Comparison of ENCODE assay signal across 8 cellular contexts in the genomic region with DNA sequence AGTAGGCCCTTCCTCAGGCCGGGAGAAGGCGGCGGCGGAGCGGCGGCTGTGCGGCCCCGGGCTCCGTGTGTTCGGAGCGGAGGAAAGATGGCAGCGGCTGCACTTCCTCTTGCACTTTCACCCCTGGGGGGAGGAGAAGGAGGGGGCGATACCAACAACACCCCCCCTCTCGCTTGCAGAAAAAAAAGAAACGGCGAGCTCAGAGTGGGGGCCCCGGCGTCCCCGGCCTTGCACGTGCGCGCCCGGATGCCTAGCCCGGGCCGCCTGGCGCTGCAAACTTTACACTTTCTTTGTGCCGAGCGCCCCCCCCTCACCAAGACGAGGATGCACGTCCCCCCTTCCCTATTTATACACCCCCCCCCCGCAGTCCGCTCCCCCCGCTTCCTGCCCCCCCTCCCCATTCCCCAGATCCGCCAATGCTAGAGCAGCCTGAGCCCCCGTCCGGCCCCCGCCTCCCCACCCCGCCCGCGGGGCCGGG. TPM values are rescaled to one million over a fixed set of nuclear protein-coding genes. Genes with fewer than 3 reads are reported as not detected.
DNase-seq lines count a peak whose midpoint lies in the region; ATAC-seq, FAIRE-seq and TF ChIP-seq lines count a peak whose summit lies in the region.

A gene with protein sequence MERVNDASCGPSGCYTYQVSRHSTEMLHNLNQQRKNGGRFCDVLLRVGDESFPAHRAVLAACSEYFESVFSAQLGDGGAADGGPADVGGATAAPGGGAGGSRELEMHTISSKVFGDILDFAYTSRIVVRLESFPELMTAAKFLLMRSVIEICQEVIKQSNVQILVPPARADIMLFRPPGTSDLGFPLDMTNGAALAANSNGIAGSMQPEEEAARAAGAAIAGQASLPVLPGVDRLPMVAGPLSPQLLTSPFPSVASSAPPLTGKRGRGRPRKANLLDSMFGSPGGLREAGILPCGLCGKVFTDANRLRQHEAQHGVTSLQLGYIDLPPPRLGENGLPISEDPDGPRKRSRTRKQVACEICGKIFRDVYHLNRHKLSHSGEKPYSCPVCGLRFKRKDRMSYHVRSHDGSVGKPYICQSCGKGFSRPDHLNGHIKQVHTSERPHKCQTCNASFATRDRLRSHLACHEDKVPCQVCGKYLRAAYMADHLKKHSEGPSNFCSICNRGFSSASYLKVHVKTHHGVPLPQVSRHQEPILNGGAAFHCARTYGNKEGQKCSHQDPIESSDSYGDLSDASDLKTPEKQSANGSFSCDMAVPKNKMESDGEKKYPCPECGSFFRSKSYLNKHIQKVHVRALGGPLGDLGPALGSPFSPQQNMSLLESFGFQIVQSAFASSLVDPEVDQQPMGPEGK (minus strand): TSS at position 92 of the 478 bp plus-strand sequence. CDS start 744 bp downstream, outside the sequence.

- H3K9me3 ChIP-seq in endothelial cell of umbilical vein (replicated peaks; ENCODE audit: control insufficient read depth, insufficient read depth, low read length), result no peaks in the 10 kb centered on the region

- H3K9me1 ChIP-seq in endothelial cell of umbilical vein (replicated peaks; ENCODE audit: control insufficient read depth, extremely low read depth, insufficient read depth, low read length), result no peaks in the 10 kb centered on the region

- DNase-seq in NCI-H2107 treated with DMSO at 0.1 percent for 48 hours (lab: John Stamatoyannopoulos, UW; ENCODE audit: unreplicated experiment) (peak; percentile 11), NCI-H2107 (lab: John Stamatoyannopoulos, UW) (no peak), NCI-H82 (lab: John Stamatoyannopoulos, UW) (peak; percentile 84), endothelial cell of umbilical vein (ENCODE audit: low read depth, low spot score) (peak; percentile 71), middle frontal gyrus (ENCODE audit: extremely low spot score, low spot score) (peak; percentile 62)
- peak; percentile 52 to 68 for DNase-seq in activated CD8-positive, alpha-beta memory T cell treated with anti-CD3 and anti-CD28 coated beads for 4 hours (ENCODE audit: low read depth in 2 of 2)
- DNase-seq in stimulated activated CD8-positive, alpha-beta memory T cell treated with anti-CD3 and anti-CD28 coated beads, Interleukin-4, amount 100 ng/mL, for 24 hours (ENCODE audit: low read depth), result peak; percentile 64

- peak within 1 kb of the TSS; percentile 63 for H3K27ac ChIP-seq in endothelial cell of umbilical vein (ENCODE audit: insufficient read depth, low read depth, low read length)

- H2AFZ ChIP-seq in endothelial cell of umbilical vein (ENCODE audit: low read depth, low read length), result peak within 1 kb of the TSS; percentile 69

- ATAC-seq in HG03135 (IDR thresholded peaks at IDR 0.05; ENCODE audit: unreplicated experiment), result peak; percentile 36

- H3K79me2 ChIP-seq in endothelial cell of umbilical vein (ENCODE audit: control insufficient read depth, insufficient read depth, low read length), result peaks cover 19% of the 10 kb centered on the region

- no peaks in the 10 kb centered on the region for H4K20me1 ChIP-seq in endothelial cell of umbilical vein (replicated peaks; ENCODE audit: control insufficient read depth, extremely low read depth, insufficient read depth, low read length)

- FAIRE-seq in endothelial cell of umbilical vein (lab: Jason Lieb, UNC), result peak; percentile 55

- no peak for TF ChIP-seq CTCF in endothelial cell of umbilical vein (IDR thresholded peaks at IDR 0.05; ENCODE audit: extremely low read depth in 1 of 2, insufficient read depth in 1 of 2, low read depth in 1 of 2, low read length in 2 of 2)

- H3K4me2 ChIP-seq in endothelial cell of umbilical vein (ENCODE audit: insufficient read depth, low read length), result peak within 1 kb of the TSS; percentile 82

- POLR2A ChIA-PET in endothelial cell of umbilical vein (lab: Charles Lee), result no interaction called here

- CTCF ChIA-PET in endothelial cell of umbilical vein (lab: Charles Lee), result interaction anchor here (0.7 to 2.6 kb wide), 7 partner anchors 9 to 53 kb away, joined by 3 to 9 read pairs (median 4); partner anchors contain the start of genes DRG1 and PIK3IP1

- peak within 1 kb of the TSS; percentile 54 to 75 (median 67) for H3K4me3 ChIP-seq in endothelial cell of umbilical vein (replicated peaks in 1 of 3; ENCODE audit: insufficient read depth in 1 of 3, low read depth in 1 of 3, low read length in 3 of 3)

- dilution Hi-C loops in endothelial cell of umbilical vein (cut with MboI; ENCODE audit: extremely low pct_ligation_motif_present, low sequenced_read_pairs), result no loop called here

- BruUV-seq in endothelial cell of umbilical vein (replicated peaks; lab: Mats Ljungman, UMichigan), result no TSS peak

- TF ChIP-seq POLR2A in endothelial cell of umbilical vein (IDR thresholded peaks at IDR 0.05; ENCODE audit: low read depth, low read length), result peak; percentile 46

- no peaks in the 10 kb centered on the region for H3K27me3 ChIP-seq in endothelial cell of umbilical vein (ENCODE audit: control insufficient read depth in 2 of 2, insufficient read depth in 2 of 2, low read length in 2 of 2)

- intact Hi-C loops in endothelial cell of umbilical vein (cut with micrococcal nuclease), result loop anchor here (2.0 kb wide), 1 partner anchor 285 kb away; no protein-coding TSS in a partner anchor

- peaks cover 4 to 6% of the 10 kb centered on the region in 2 experiments for H3K36me3 ChIP-seq in endothelial cell of umbilical vein (ENCODE audit: control insufficient read depth in 2 of 2, extremely low read depth in 1 of 2, insufficient read depth in 2 of 2, low read length in 2 of 2)

- peak within 1 kb of the TSS; percentile 79 for H3K9ac ChIP-seq in endothelial cell of umbilical vein (replicated peaks; ENCODE audit: extremely low read depth, insufficient read depth, low read length)

- H3K4me1 ChIP-seq in endothelial cell of umbilical vein (ENCODE audit: control insufficient read depth, extremely low read depth, insufficient read depth, low read length), result peaks cover 39% of the 10 kb centered on the region

TF ChIP-seq in endothelial cell of umbilical vein, 7 proteins besides CTCF, POLR2A, EP300 and RAD21:
- TF ChIP-seq, protein P1, sequence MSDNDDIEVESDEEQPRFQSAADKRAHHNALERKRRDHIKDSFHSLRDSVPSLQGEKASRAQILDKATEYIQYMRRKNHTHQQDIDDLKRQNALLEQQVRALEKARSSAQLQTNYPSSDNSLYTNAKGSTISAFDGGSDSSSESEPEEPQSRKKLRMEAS (IDR thresholded peaks at IDR 0.05; ENCODE audit: insufficient read depth, insufficient read length), result no peak
- TF ChIP-seq POLR2AphosphoS5 (IDR thresholded peaks at IDR 0.05; ENCODE audit: insufficient read depth, low read depth, low read length) (peak; percentile 52), MYC (IDR thresholded peaks at IDR 0.05; ENCODE audit: low read depth, low read length) (no peak)

RNA-seq across cellular contexts. Expression of the gene that starts here (rescaled TPM):
- 22.9 and 23.7 TPM in 2 replicates for total RNA-seq in endothelial cell of umbilical vein
- polyA plus RNA-seq in endothelial cell of umbilical vein, result 19.7 and 20.5 TPM in 2 replicates
- polyA plus RNA-seq in endothelial cell of umbilical vein (2011; cell fraction: cytosol; rRNA removed), result 14.7 and 14.8 TPM in 2 replicates
- polyA plus RNA-seq in endothelial cell of umbilical vein (2011; cell fraction: nucleus; rRNA removed), result 21.5 and 24.5 TPM in 2 replicates
- polyA plus RNA-seq in endothelial cell of umbilical vein (2012), result 14.9 TPM in 2 replicates
- polyA minus RNA-seq in endothelial cell of umbilical vein, result 30.2 TPM in 2 replicates
- 20.6 TPM for polyA minus RNA-seq in endothelial cell of umbilical vein (2011; cell fraction: cytosol; rRNA and poly(A)+ RNA removed)
- polyA minus RNA-seq in endothelial cell of umbilical vein (2011; cell fraction: nucleus; rRNA and poly(A)+ RNA removed), result 15.8 and 20.4 TPM in 2 replicates
